Comparison of ENCODE assay signal across 11 cellular contexts in the genomic region with DNA sequence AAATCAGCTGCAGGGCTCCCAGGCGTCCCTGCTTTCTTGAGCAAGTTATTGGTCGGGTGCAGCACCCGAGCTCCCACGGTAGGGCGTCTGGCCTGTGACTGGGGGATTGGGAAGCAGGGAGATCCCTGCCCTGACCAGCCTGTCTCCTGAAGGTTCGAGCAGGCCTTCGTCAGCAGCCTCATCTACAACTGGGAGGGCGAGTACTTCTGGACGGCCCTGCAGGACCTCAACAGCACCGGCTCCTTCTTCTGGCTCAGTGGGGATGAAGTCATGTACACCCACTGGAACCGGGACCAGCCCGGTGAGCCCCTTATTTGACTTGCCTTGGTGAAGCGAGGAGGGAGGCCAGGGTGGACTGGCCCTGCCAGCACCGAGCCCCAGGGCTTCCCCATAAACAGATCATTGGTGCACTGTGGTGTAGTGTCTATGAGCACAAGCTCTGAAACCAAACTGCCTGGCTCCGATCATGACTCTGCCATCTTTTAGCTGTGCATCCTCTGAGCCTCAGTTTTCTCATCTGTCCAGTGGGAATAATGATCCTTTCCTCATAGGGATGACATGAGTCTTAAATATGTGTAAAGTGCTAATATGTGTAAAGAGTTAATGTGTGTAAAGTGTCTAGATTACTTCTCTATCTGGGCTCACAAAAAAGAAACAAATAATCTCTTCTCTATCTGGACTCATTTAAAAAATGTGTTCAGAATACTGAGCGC.
"Had no signal": no experiment of that assay in that cellular context is flagged by ENCODE, and none has a peak within 500 bp of the region (broad histone marks: within the 10 kb centered on the region; RNA-seq: fewer than 3 reads in every experiment).

No MANE protein-coding gene starts in this region.

- ATAC-seq: foreskin keratinocyte; left lobe of liver; natural killer cell treated with Interleukin-12 subunit alpha and Interleukin-12 subunit beta and Interleukin-15 and Interleukin-18, amount 100 ng/mL, for 72 hours had no signal

- DNase-seq: colonic mucosa; dermis blood vessel endothelial cell; erythroblast; foreskin keratinocyte; heart right ventricle; stimulated activated CD4-positive, alpha-beta T cell treated with anti-CD3 and anti-CD28 coated beads, Interleukin-2, amount 100 ng/mL, for 48 hours; stimulated activated naive CD4-positive, alpha-beta T cell treated with Interleukin-2 at 50 U/mL for 16 hours; trophoblast cell had no signal

- H3K27ac ChIP-seq: colonic mucosa, foreskin keratinocyte, heart right ventricle had no signal

- H3K4me2 ChIP-seq: smooth muscle cell had no signal

- H3K27me3 ChIP-seq: colonic mucosa, foreskin keratinocyte, heart right ventricle had no signal

- H3K4me3 ChIP-seq: colonic mucosa, heart right ventricle, smooth muscle cell had no signal

- H3K36me3 ChIP-seq: colonic mucosa had no signal

- H3K9me3 ChIP-seq: colonic mucosa, heart right ventricle had no signal
